1 cellular context compared by ENCODE assay signal in genomic region chr1:235670157-235670776, GRCh38.
TF ChIP-seq lines count a peak whose summit lies in the region.

No MANE protein-coding gene starts in this region.

TF ChIP-seq in WTC11, 78 proteins besides CTCF, POLR2A, EP300 and RAD21 (continued from another document):
- no peak for TF ChIP-seq ZNF425 (CRISPR knock-in tag; conservative IDR thresholded peaks at IDR 0.05)
- no peak for TF ChIP-seq STAT6 (CRISPR knock-in tag; conservative IDR thresholded peaks at IDR 0.05; ENCODE audit: low read depth)
- TF ChIP-seq MYBL2 (CRISPR knock-in tag; IDR thresholded peaks at IDR 0.05): no peak
- TF ChIP-seq ERG (CRISPR knock-in tag; IDR thresholded peaks at IDR 0.05): no peak
- no peak for TF ChIP-seq ARID4B (CRISPR knock-in tag; IDR thresholded peaks at IDR 0.05; ENCODE audit: borderline replicate concordance)
- no peak for TF ChIP-seq HMGA2 (CRISPR knock-in tag; IDR thresholded peaks at IDR 0.05)
- no peak for TF ChIP-seq GABPB1 (CRISPR knock-in tag; IDR thresholded peaks at IDR 0.05)
- TF ChIP-seq NR3C1 (CRISPR knock-in tag; conservative IDR thresholded peaks at IDR 0.05; ENCODE audit: low read depth): no peak
- no peak for TF ChIP-seq USF1 (CRISPR knock-in tag; IDR thresholded peaks at IDR 0.05)
